16 cellular contexts compared by ENCODE assay signal in the genomic region with DNA sequence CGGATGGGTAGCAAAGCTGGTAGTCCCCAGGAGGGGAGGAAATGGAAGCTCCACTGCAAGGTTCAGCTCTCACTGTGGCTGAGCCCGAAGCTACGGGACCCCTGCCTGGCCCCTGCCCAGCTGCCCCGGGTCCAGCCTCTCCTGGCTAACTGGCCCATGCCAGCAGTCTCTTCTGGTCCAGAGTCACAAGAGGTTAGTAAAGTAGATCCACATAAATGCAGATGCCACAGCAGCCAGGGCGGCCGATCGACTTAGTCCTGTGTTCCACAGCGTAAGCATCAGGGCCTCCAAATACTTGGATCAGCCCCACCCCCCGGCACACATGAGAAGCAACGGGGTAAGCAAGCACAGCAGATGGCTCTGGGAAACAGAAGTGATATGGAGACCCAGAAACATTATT. TPM values are rescaled to one million over a fixed set of nuclear protein-coding genes. Genes with fewer than 3 reads are reported as not detected.
DNase-seq lines count a peak whose midpoint lies in the region; ATAC-seq, FAIRE-seq and TF ChIP-seq lines count a peak whose summit lies in the region.
"Had no signal": no experiment of that assay in that cellular context is flagged by ENCODE, and none has a peak within 500 bp of the region (broad histone marks: within the 10 kb centered on the region; RNA-seq: fewer than 3 reads in every experiment).

No MANE protein-coding gene starts in this region.

- H3K27ac ChIP-seq in heart right ventricle (no peak overlapping the region), kidney (ENCODE audit: low read depth in 2 of 2, low read length in 2 of 2) (no peak overlapping the region), sigmoid colon (no peak overlapping the region)

- no peak for TF ChIP-seq EP300 in sigmoid colon (IDR thresholded peaks at IDR 0.05)

- no TSS peak for BruUV-seq in Caco-2 (replicated peaks; lab: Mats Ljungman, UMichigan)

- no peak for TF ChIP-seq POLR2A in sigmoid colon (IDR thresholded peaks at IDR 0.05)

- DNase-seq in Right ventricle myocardium superior (peak; percentile 22), heart right ventricle (no peak), kidney (peak; percentile 32), sigmoid colon (peak; percentile 43), kidney tubule cell (ENCODE audit: low spot score) (no peak), Caco-2 (no peak)
- DNase-seq: ACHN; CD4-positive, CD25-positive, alpha-beta regulatory T cell; DMS79; NCI-H1417 treated with DMSO at 0.1 percent for 48 hours; NCI-H2081; NCI-H226; NCI-H526 treated with DMSO at 0.1 percent for 48 hours had no signal

- POLR2A ChIA-PET in Caco-2 (lab: Charles Lee): no interaction called here

- H3K4me3 ChIP-seq in heart right ventricle (no peak overlapping the region), kidney (ENCODE audit: low read length in 2 of 2) (no peak overlapping the region), sigmoid colon (no peak overlapping the region), Caco-2 (ENCODE audit: low read depth, low read length) (no peak overlapping the region)

- H3K27me3 ChIP-seq in heart right ventricle (peaks cover 0 to 27% (median 4%) of the 10 kb centered on the region in 7 donors), sigmoid colon (peaks cover 0 to 11% (median 0%) of the 10 kb centered on the region in 3 donors), Caco-2 (replicated peaks; ENCODE audit: control insufficient read depth, insufficient read depth, low read length) (no peaks in the 10 kb centered on the region)

- no peaks in the 10 kb centered on the region for H3K9me3 Mint-ChIP-seq in Caco-2 (ENCODE audit: unreplicated experiment)

- H3K36me3 ChIP-seq in heart right ventricle (no peaks in the 10 kb centered on the region), kidney (ENCODE audit: control insufficient read depth in 1 of 2, insufficient read depth in 2 of 2, low read length in 2 of 2) (no peaks in the 10 kb centered on the region), sigmoid colon (no peaks in the 10 kb centered on the region), Caco-2 (ENCODE audit: control insufficient read depth, insufficient read depth, low read length) (no peaks in the 10 kb centered on the region)

- ATAC-seq in Right ventricle myocardium superior (ENCODE audit: poor library complexity) (no peak), heart right ventricle (no peak), HG03342 (IDR thresholded peaks at IDR 0.05; ENCODE audit: unreplicated experiment) (no peak)

- H3K4me1 ChIP-seq in heart right ventricle (no peaks in the 10 kb centered on the region), kidney (ENCODE audit: control insufficient read depth in 1 of 2, insufficient read depth in 1 of 2, low read depth in 1 of 2, low read length in 2 of 2) (no peaks in the 10 kb centered on the region), sigmoid colon (no peaks in the 10 kb centered on the region), Caco-2 (no peaks in the 10 kb centered on the region)

- no peak overlapping the region for H3K4me3 Mint-ChIP-seq in Caco-2 (ENCODE audit: unreplicated experiment)
- H3K4me3 Mint-ChIP-seq: CD4-positive, CD25-positive, alpha-beta regulatory T cell; IgD-negative memory B cell had no signal

- no peak overlapping the region for H3K9ac ChIP-seq in kidney (ENCODE audit: low read length in 2 of 2)

- H3K4me1 Mint-ChIP-seq in Caco-2 (ENCODE audit: low read depth, unreplicated experiment): no peaks in the 10 kb centered on the region
- H3K4me1 Mint-ChIP-seq: CD4-positive, CD25-positive, alpha-beta regulatory T cell had no signal

- H3K9me3 ChIP-seq in heart right ventricle (peaks cover 0 to 7% (median 0%) of the 10 kb centered on the region in 11 donors), kidney (ENCODE audit: control insufficient read depth in 1 of 2, low read length in 2 of 2) (no peaks in the 10 kb centered on the region), sigmoid colon (no peaks in the 10 kb centered on the region), Caco-2 (no peaks in the 10 kb centered on the region)

- no peak for TF ChIP-seq CTCF in heart right ventricle (IDR thresholded peaks at IDR 0.05)
- TF ChIP-seq CTCF in kidney (IDR thresholded peaks at IDR 0.05; ENCODE audit: borderline replicate concordance, extremely low read depth, insufficient read depth): no peak
- TF ChIP-seq CTCF in sigmoid colon (IDR thresholded peaks at IDR 0.05): no peak
- no peak for TF ChIP-seq CTCF in Caco-2 (IDR thresholded peaks at IDR 0.05; ENCODE audit: insufficient read depth in 1 of 2, low read depth in 1 of 2, low read length in 1 of 2, severe bottlenecking in 1 of 2, unreplicated experiment in 1 of 2)

- H3K27me3 Mint-ChIP-seq in Caco-2 (ENCODE audit: insufficient read depth, unreplicated experiment): peaks cover 11% of the 10 kb centered on the region

- no peak for FAIRE-seq in kidney (lab: Jason Lieb, UNC)
- FAIRE-seq: GM12892 had no signal

- H3K27ac Mint-ChIP-seq in Caco-2 (ENCODE audit: unreplicated experiment): no peak overlapping the region
- H3K27ac Mint-ChIP-seq: CD4-positive, CD25-positive, alpha-beta regulatory T cell; IgD-negative memory B cell had no signal

- WGBS in heart right ventricle, 2 donors: 81 to 85% methylated on average over 10 of the region's 10 CpGs
- WGBS in sigmoid colon, 2 donors: 87 to 89% methylated on average over 10 of the region's 10 CpGs

- H3K36me3 Mint-ChIP-seq in Caco-2 (ENCODE audit: insufficient read depth, unreplicated experiment): no peaks in the 10 kb centered on the region
- H3K36me3 Mint-ChIP-seq: CD4-positive, CD25-positive, alpha-beta regulatory T cell; IgD-negative memory B cell had no signal

- intact Hi-C loops in Right ventricle myocardium superior (cut with DNase I) (no loop called here), heart right ventricle (cut with DNase I) (no loop called here), kidney (cut with DNase I) (no loop called here), sigmoid colon (cut with DNase I) (no loop called here), Caco-2 (cut with micrococcal nuclease; ENCODE audit: unreplicated experiment) (no loop called here)

- CTCF ChIA-PET in Caco-2 (lab: Charles Lee): no interaction called here

RNA-seq across cellular contexts. Expression of a gene that starts 42.1 kb away (rescaled TPM):
- 65.5 TPM for total RNA-seq in Right ventricle myocardium superior
- 10 to 100 TPM; 43.4 to 76.9 (median 49.8) TPM for total RNA-seq in heart right ventricle
- polyA plus RNA-seq in heart right ventricle: 100 to 1,000 TPM in 1 of 2 donors, 10 to 100 TPM in 1; 45.5 to 126 TPM
- 29.6 TPM for total RNA-seq in kidney
- polyA plus RNA-seq in kidney (ENCODE audit: insufficient read depth, low read depth, low replicate concordance): 96.7 TPM
- 10 to 100 TPM; 32.4 to 59.4 (median 49.2) TPM for total RNA-seq in sigmoid colon
- polyA plus RNA-seq in sigmoid colon: 10 to 100 TPM; 65.9 to 77.9 (median 70.9) TPM
- 65.9 and 68.4 TPM in 2 replicates for total RNA-seq in Caco-2 (2022)

RNA-seq across cellular contexts. Expression of a gene that starts 43.7 kb away (rescaled TPM):
- total RNA-seq in Right ventricle myocardium superior (126 TPM), heart right ventricle (100 to 1,000 TPM in 3 of 10 donors, 10 to 100 TPM in 7; 60.2 to 137 (median 84.3) TPM), kidney (31.1 TPM), sigmoid colon (10 to 100 TPM; 34.9 to 82.6 (median 55.4) TPM), Caco-2 (2022) (59.7 and 65.0 TPM in 2 replicates)
- polyA plus RNA-seq in heart right ventricle (100 to 1,000 TPM; 187 to 198 TPM), kidney (ENCODE audit: insufficient read depth, low read depth, low replicate concordance) (164 TPM), sigmoid colon (100 to 1,000 TPM in 2 of 3 donors, 10 to 100 TPM in 1; 94.0 to 156 (median 111) TPM)

Comparison
In these comparisons a context has a peak if more than half of its experiments do, and no peak if none do; other contexts are left out.
1. DNase-seq: peak in Right ventricle myocardium superior (single experiment), kidney (single experiment) and sigmoid colon (single experiment); none in heart right ventricle (0 of 2), kidney tubule cell (single experiment) and Caco-2 (0 of 2).